32 cellular contexts compared by ENCODE assay signal in genomic region chr20:36055145-36055544, GRCh38.
"Had no signal": no experiment of that assay in that cellular context is flagged by ENCODE, and none has a peak within 500 bp of the region (broad histone marks: within the 10 kb centered on the region; RNA-seq: fewer than 3 reads in every experiment).

No MANE protein-coding gene starts in this region.

- H3K27ac ChIP-seq: neural progenitor cell, ovary, parathyroid adenoma, psoas muscle, skin epidermis, spleen, thoracic aorta, thyroid gland, tibial nerve, upper lobe of left lung had no signal

- H3K4me1 ChIP-seq: neural progenitor cell had no signal

- H3K27me3 Mint-ChIP-seq: progenitor cell of endocrine pancreas had no signal

- FAIRE-seq: urothelium cell line had no signal

- H3K4me3 ChIP-seq: neural progenitor cell, ovary, psoas muscle, skin epidermis, smooth muscle cell, spleen, thoracic aorta, thyroid gland, tibial nerve, upper lobe of left lung had no signal

- H3K36me3 ChIP-seq: neural progenitor cell, ovary, spleen, thoracic aorta, thyroid gland, tibial nerve, upper lobe of left lung had no signal

- H3K9me3 Mint-ChIP-seq: naive B cell; naive thymus-derived CD8-positive, alpha-beta T cell; natural killer cell treated with Interleukin-12 subunit alpha and Interleukin-12 subunit beta and Interleukin-15 and Interleukin-18, amount 100 ng/mL, for 72 hours; nephron progenitor cell; neural progenitor cell; stimulated activated memory B cell treated with anti-CD40 and anti-IgM and Interleukin-4, amounts not matched to agents 10 μg/mL and 1 μg/mL and 100 μg/mL, for 72 hours; stimulated activated naive CD8-positive, alpha-beta T cell treated with anti-CD3 and anti-CD28 coated beads, Interleukin-15, amount 100 ng/mL, for 72 hours had no signal

- H3K4me3 Mint-ChIP-seq: natural killer cell treated with Interleukin-12 subunit alpha and Interleukin-12 subunit beta and Interleukin-15 and Interleukin-18, amount 100 ng/mL, for 72 hours; nephron progenitor cell; neural progenitor cell; stimulated activated memory B cell treated with anti-CD40 and anti-IgM and Interleukin-4, amounts not matched to agents 10 μg/mL and 1 μg/mL and 100 μg/mL, for 72 hours; stimulated activated naive CD8-positive, alpha-beta T cell treated with anti-CD3 and anti-CD28 coated beads, Interleukin-15, amount 100 ng/mL, for 72 hours had no signal

- H3K9ac ChIP-seq: neural progenitor cell, parathyroid adenoma had no signal

- H3K4me2 ChIP-seq: neural progenitor cell, smooth muscle cell had no signal

- DNase-seq: naive B cell; naive thymus-derived CD8-positive, alpha-beta T cell; nephron progenitor cell; occipital lobe; ovary; posterior cingulate gyrus; psoas muscle; right cardiac atrium; spleen; stimulated activated CD4-positive, alpha-beta T cell treated with anti-CD3 and anti-CD28 coated beads, Interleukin-12 subunit alpha, Interleukin-12 subunit beta, amount 100 ng/mL, for 4 hours; stimulated activated CD4-positive, alpha-beta T cell treated with anti-CD3 and anti-CD28 coated beads, Interleukin-1b, Interleukin-23, amount 100 ng/mL, for 48 hours; stimulated activated CD4-positive, alpha-beta T cell treated with anti-CD3 and anti-CD28 coated beads, Interleukin-4, amount 100 ng/mL, for 1 hour; stimulated activated CD4-positive, alpha-beta T cell treated with anti-CD3 and anti-CD28 coated beads, Interleukin-4, amount 100 ng/mL, for 4 hours; stimulated activated CD8-positive, alpha-beta memory T cell treated with anti-CD3 and anti-CD28 coated beads, Interleukin-4, amount 100 ng/mL, for 48 hours; stimulated activated naive CD4-positive, alpha-beta T cell; stimulated activated naive CD8-positive, alpha-beta T cell treated with anti-CD3 and anti-CD28 coated beads, Interleukin-15, amount 100 ng/mL, for 72 hours; stimulated activated naive CD8-positive, alpha-beta T cell treated with anti-CD3 and anti-CD28 coated beads, Interleukin-15, Interleukin-2, amounts not matched to agents 100 U/mL and 50 U/mL, for 24 hours; substantia nigra; thyroid gland; trophoblast cell; upper lobe of left lung had no signal

- ATAC-seq: naive thymus-derived CD8-positive, alpha-beta T cell; natural killer cell treated with Interleukin-12 subunit alpha and Interleukin-12 subunit beta and Interleukin-15 and Interleukin-18, amount 100 ng/mL, for 72 hours; psoas muscle; right cardiac atrium; sciatic nerve; stimulated activated memory B cell treated with anti-CD40 and anti-IgM and Interleukin-4, amounts not matched to agents 10 μg/mL and 1 μg/mL and 100 μg/mL, for 72 hours; stimulated activated naive CD8-positive, alpha-beta T cell treated with anti-CD3 and anti-CD28 coated beads, Interleukin-15, amount 100 ng/mL, for 72 hours; stimulated activated naive CD8-positive, alpha-beta T cell treated with anti-CD3 and anti-CD28 coated beads, Interleukin-15, Interleukin-2, amounts not matched to agents 100 U/mL and 50 U/mL, for 24 hours had no signal

- H3K36me3 Mint-ChIP-seq: naive B cell; naive thymus-derived CD8-positive, alpha-beta T cell; natural killer cell treated with Interleukin-12 subunit alpha and Interleukin-12 subunit beta and Interleukin-15 and Interleukin-18, amount 100 ng/mL, for 72 hours; neural progenitor cell had no signal

- H2AFZ ChIP-seq: neural progenitor cell, parathyroid adenoma had no signal

- H3K9me3 ChIP-seq: ovary, psoas muscle, spleen, thoracic aorta, thyroid gland, tibial nerve, upper lobe of left lung had no signal

- H3K27ac Mint-ChIP-seq: naive B cell; natural killer cell treated with Interleukin-12 subunit alpha and Interleukin-12 subunit beta and Interleukin-15 and Interleukin-18, amount 100 ng/mL, for 72 hours; nephron progenitor cell; progenitor cell of endocrine pancreas; stimulated activated memory B cell treated with anti-CD40 and anti-IgM and Interleukin-4, amounts not matched to agents 10 μg/mL and 1 μg/mL and 100 μg/mL, for 72 hours had no signal

- H3K27me3 ChIP-seq: neural progenitor cell, ovary, spleen, thyroid gland, tibial nerve, upper lobe of left lung had no signal
